Comparison of ENCODE assay signal across 11 cellular contexts in genomic region chr7:67251986-67252558, GRCh38.
"Had no signal": no experiment of that assay in that cellular context is flagged by ENCODE, and none has a peak within 500 bp of the region (broad histone marks: within the 10 kb centered on the region; RNA-seq: fewer than 3 reads in every experiment).

No MANE protein-coding gene starts in this region.

- H3K36me3 ChIP-seq: thoracic aorta had no signal

- H3K4me1 Mint-ChIP-seq: activated naive CD4-positive, alpha-beta T cell treated with anti-CD3 and anti-CD28 coated beads, Interleukin-2, amount 10 ng/mL, durations not matched to agents 7 days and 5 days; stimulated activated effector memory CD8-positive, alpha-beta T cell treated with anti-CD3 and anti-CD28 coated beads, Interleukin-12 subunit alpha, Interleukin-12 subunit beta, amount 100 ng/mL, for 72 hours had no signal

- H3K4me3 ChIP-seq: dorsolateral prefrontal cortex, esophagus muscularis mucosa, psoas muscle, thoracic aorta had no signal

- H3K36me3 Mint-ChIP-seq: stimulated activated effector memory CD8-positive, alpha-beta T cell treated with anti-CD3 and anti-CD28 coated beads, Interleukin-12 subunit alpha, Interleukin-12 subunit beta, amount 100 ng/mL, for 72 hours had no signal

- H3K27ac Mint-ChIP-seq: activated naive CD4-positive, alpha-beta T cell treated with anti-CD3 and anti-CD28 coated beads, Interleukin-2, amount 10 ng/mL, durations not matched to agents 7 days and 5 days; activated T-helper 2 cell treated with anti-CD3 and anti-CD28 coated beads, Interferon-gamma antibody, Interleukin-2, Interleukin-4, amounts not matched to agents 10 μg/mL and 5 μg/mL and 100 μg/mL, durations not matched to agents 14 hours and 24 hours and 36 hours; stimulated activated effector memory CD8-positive, alpha-beta T cell treated with anti-CD3 and anti-CD28 coated beads, Interleukin-12 subunit alpha, Interleukin-12 subunit beta, amount 100 ng/mL, for 72 hours; T-helper 2 cell treated with Interferon-gamma antibody and Interleukin-4, amounts not matched to agents 5 μg/mL and 100 μg/mL, for 36 hours had no signal

- H3K27ac ChIP-seq: dorsolateral prefrontal cortex, esophagus muscularis mucosa, psoas muscle, thoracic aorta had no signal

- DNase-seq: activated CD4-positive, alpha-beta T cell treated with anti-CD3 and anti-CD28 coated beads, Interleukin-2, amount 50 U/mL, for 1 hour; activated CD8-positive, alpha-beta memory T cell treated with anti-CD3 and anti-CD28 coated beads for 24 hours; activated naive CD4-positive, alpha-beta T cell treated with anti-CD3 and anti-CD28 coated beads, Interleukin-2, amount 10 ng/mL, durations not matched to agents 7 days and 5 days; dorsolateral prefrontal cortex; mesenchymal stem cell; psoas muscle had no signal

- H3K27me3 ChIP-seq: dorsolateral prefrontal cortex, esophagus muscularis mucosa had no signal

- H3K4me3 Mint-ChIP-seq: activated naive CD4-positive, alpha-beta T cell treated with anti-CD3 and anti-CD28 coated beads, Interleukin-2, amount 10 ng/mL, durations not matched to agents 7 days and 5 days; stimulated activated effector memory CD8-positive, alpha-beta T cell treated with anti-CD3 and anti-CD28 coated beads, Interleukin-12 subunit alpha, Interleukin-12 subunit beta, amount 100 ng/mL, for 72 hours; T-helper 2 cell treated with Interferon-gamma antibody and Interleukin-4, amounts not matched to agents 5 μg/mL and 100 μg/mL, for 36 hours had no signal

- H3K27me3 Mint-ChIP-seq: activated naive CD4-positive, alpha-beta T cell treated with anti-CD3 and anti-CD28 coated beads, Interleukin-2, amount 10 ng/mL, durations not matched to agents 7 days and 5 days had no signal

- H3K4me1 ChIP-seq: esophagus muscularis mucosa, psoas muscle had no signal

- ATAC-seq: psoas muscle; stimulated activated effector memory CD8-positive, alpha-beta T cell treated with anti-CD3 and anti-CD28 coated beads, Interleukin-12 subunit alpha, Interleukin-12 subunit beta, amount 100 ng/mL, for 72 hours had no signal
